11 cellular contexts compared by ENCODE assay signal in genomic region chr9:132288371-132288770, GRCh38.
DNase-seq lines count a peak whose midpoint lies in the region; TF ChIP-seq lines count a peak whose summit lies in the region.
"Had no signal": no experiment of that assay in that cellular context is flagged by ENCODE, and none has a peak within 500 bp of the region (broad histone marks: within the 10 kb centered on the region; RNA-seq: fewer than 3 reads in every experiment).

No MANE protein-coding gene starts in this region.

- no peaks in the 10 kb centered on the region for H3K9me3 Mint-ChIP-seq in activated CD4-positive, alpha-beta T cell treated with anti-CD3 and anti-CD28 coated beads, Interleukin-2, amount 10 ng/mL, durations not matched to agents 24 days and 14 days
- H3K9me3 Mint-ChIP-seq in chondrocyte (ENCODE audit: low read depth): no peaks in the 10 kb centered on the region

- H3K27ac Mint-ChIP-seq in activated CD4-positive, alpha-beta T cell treated with anti-CD3 and anti-CD28 coated beads, Interleukin-2, amount 10 ng/mL, durations not matched to agents 24 days and 14 days: peak overlapping the region; percentile 22
- peak overlapping the region; percentile 79 for H3K27ac Mint-ChIP-seq in chondrocyte (ENCODE audit: unreplicated experiment)
- H3K27ac Mint-ChIP-seq: activated CD4-positive, alpha-beta T cell treated with anti-CD3 and anti-CD28 coated beads for 36 hours had no signal

- no peak overlapping the region for H3K4me3 Mint-ChIP-seq in activated CD4-positive, alpha-beta T cell treated with anti-CD3 and anti-CD28 coated beads, Interleukin-2, amount 10 ng/mL, durations not matched to agents 24 days and 14 days
- H3K4me3 Mint-ChIP-seq in chondrocyte (ENCODE audit: unreplicated experiment): no peak overlapping the region
- H3K4me3 Mint-ChIP-seq: activated CD4-positive, alpha-beta T cell treated with anti-CD3 and anti-CD28 coated beads for 36 hours had no signal

- peaks cover 39% of the 10 kb centered on the region for H3K36me3 Mint-ChIP-seq in activated CD4-positive, alpha-beta T cell treated with anti-CD3 and anti-CD28 coated beads, Interleukin-2, amount 10 ng/mL, durations not matched to agents 24 days and 14 days (ENCODE audit: low read depth)
- H3K36me3 Mint-ChIP-seq in chondrocyte (ENCODE audit: low read depth): peaks cover 12% of the 10 kb centered on the region

- no peaks in the 10 kb centered on the region for H3K27me3 Mint-ChIP-seq in activated CD4-positive, alpha-beta T cell treated with anti-CD3 and anti-CD28 coated beads, Interleukin-2, amount 10 ng/mL, durations not matched to agents 24 days and 14 days
- H3K27me3 Mint-ChIP-seq in chondrocyte (ENCODE audit: low read depth): no peaks in the 10 kb centered on the region
- H3K27me3 Mint-ChIP-seq: activated CD4-positive, alpha-beta T cell treated with anti-CD3 and anti-CD28 coated beads for 36 hours had no signal

- H3K4me1 Mint-ChIP-seq in activated CD4-positive, alpha-beta T cell treated with anti-CD3 and anti-CD28 coated beads, Interleukin-2, amount 10 ng/mL, durations not matched to agents 24 days and 14 days: peaks cover 3% of the 10 kb centered on the region
- peaks cover 24% of the 10 kb centered on the region for H3K4me1 Mint-ChIP-seq in chondrocyte (ENCODE audit: low read depth)

- intact Hi-C loops in activated CD4-positive, alpha-beta T cell treated with anti-CD3 and anti-CD28 coated beads, Interleukin-2, amount 10 ng/mL, durations not matched to agents 24 days and 14 days (cut with micrococcal nuclease): no loop called here

- TF ChIP-seq CTCF in chondrocyte (IDR thresholded peaks at IDR 0.05): no peak

- DNase-seq in activated CD4-positive, alpha-beta T cell treated with anti-CD3 and anti-CD28 coated beads, Interleukin-2, amount 10 ng/mL, durations not matched to agents 24 days and 14 days: no peak
- no peak for DNase-seq in activated CD4-positive, alpha-beta T cell treated with anti-CD3 and anti-CD28 coated beads, Interleukin-2, amount 50 U/mL, for 48 hours
- peak; percentile 62 for DNase-seq in LHCN-M2 (ENCODE audit: low read depth)
- no peak for DNase-seq in chondrocyte (ENCODE audit: low spot score)
- peak; percentile 49 for DNase-seq in renal cortical epithelial cell (ENCODE audit: low read depth)
- no peak for DNase-seq in DMS79 (lab: John Stamatoyannopoulos, UW)
- DNase-seq in SW 1271 (lab: John Stamatoyannopoulos, UW): no peak
- no peak for DNase-seq in T-helper 1 cell
- DNase-seq: 8988T; activated CD4-positive, alpha-beta T cell treated with anti-CD3 and anti-CD28 coated beads for 36 hours; activated gamma-delta T cell had no signal

Comparison
In these comparisons a context has a peak if more than half of its experiments do, and no peak if none do; other contexts are left out.
1. DNase-seq: peak in LHCN-M2 (single experiment) and renal cortical epithelial cell (single experiment); none in activated CD4-positive, alpha-beta T cell treated with anti-CD3 and anti-CD28 coated beads, Interleukin-2, amount 10 ng/mL, durations not matched to agents 24 days and 14 days (single experiment), activated CD4-positive, alpha-beta T cell treated with anti-CD3 and anti-CD28 coated beads, Interleukin-2, amount 50 U/mL, for 48 hours (0 of 2), chondrocyte (single experiment), DMS79 (single experiment), SW 1271 (0 of 2) and T-helper 1 cell (0 of 5).